1 cellular context compared by ENCODE assay signal in genomic region chr6:163671355-163671754, GRCh38.
A peak's percentile ranks its signal among the peaks of the same experiment; 100 is the strongest.
TF ChIP-seq lines count a peak whose summit lies in the region.

No MANE protein-coding gene starts in this region.

TF ChIP-seq in K562, 482 proteins besides CTCF, POLR2A, EP300 and RAD21 (continued from another document):
- TF ChIP-seq USF2 (CRISPR knock-in tag; IDR thresholded peaks at IDR 0.05) = peak; percentile 97
- no peak for TF ChIP-seq ZNF512 (tag; IDR thresholded peaks at IDR 0.05)
- peak; percentile 56; the same call in 1 of the 2 replicates for TF ChIP-seq CBX1 (IDR thresholded peaks at IDR 0.05; ENCODE audit: low read depth)
TF ChIP-seq in K562: peak in this region for 18.
